In genomic region chr4:3399277-3400194, GRCh38 we compare ENCODE assay signal across 11 cellular contexts. TPM values are rescaled to one million over a fixed set of nuclear protein-coding genes. Genes with fewer than 3 reads are reported as not detected.
A peak's percentile ranks its signal among the peaks of the same experiment; 100 is the strongest.
DNase-seq lines count a peak whose midpoint lies in the region; ATAC-seq and TF ChIP-seq lines count a peak whose summit lies in the region.
"Had no signal": no experiment of that assay in that cellular context is flagged by ENCODE, and none has a peak within 500 bp of the region (broad histone marks: within the 10 kb centered on the region; RNA-seq: fewer than 3 reads in every experiment).

No MANE protein-coding gene starts in this region.

- H3K27ac ChIP-seq in fibroblast of lung (ENCODE audit: insufficient read depth, low read length) (no peak overlapping the region), thoracic aorta (no peak overlapping the region), aorta (ENCODE audit: low read depth in 1 of 2, low read length in 2 of 2) (no peak overlapping the region)

- no peaks in the 10 kb centered on the region for H3K27me3 Mint-ChIP-seq in activated CD8-positive, alpha-beta memory T cell treated with anti-CD3 and anti-CD28 coated beads, Interleukin-2, amount 10 ng/mL, durations not matched to agents 7 days and 5 days

- H3K79me2 ChIP-seq in fibroblast of lung (ENCODE audit: control insufficient read depth, insufficient read depth, low read length) = no peaks in the 10 kb centered on the region

- no peak overlapping the region for H2AFZ ChIP-seq in fibroblast of lung (ENCODE audit: low read length)

- H3K36me3 ChIP-seq in fibroblast of lung (ENCODE audit: control insufficient read depth, insufficient read depth, low read length) = no peaks in the 10 kb centered on the region
- no peaks in the 10 kb centered on the region for H3K36me3 ChIP-seq in thoracic aorta
- H3K36me3 ChIP-seq in aorta (ENCODE audit: control insufficient read depth in 1 of 2, insufficient read depth in 2 of 2, low read length in 1 of 2) = no peaks in the 10 kb centered on the region

- H3K27me3 ChIP-seq in fibroblast of lung (ENCODE audit: control insufficient read depth, insufficient read depth, low read length) (no peaks in the 10 kb centered on the region), thoracic aorta (replicated peaks; ENCODE audit: insufficient read depth) (no peaks in the 10 kb centered on the region), aorta (ENCODE audit: control insufficient read depth in 1 of 2, insufficient read depth in 2 of 2, low read length in 1 of 2) (no peaks in the 10 kb centered on the region)

- H3K9me3 Mint-ChIP-seq in activated CD8-positive, alpha-beta memory T cell treated with anti-CD3 and anti-CD28 coated beads, Interleukin-2, amount 10 ng/mL, durations not matched to agents 7 days and 5 days (ENCODE audit: low read depth) = peaks cover 2% of the 10 kb centered on the region

- no peak overlapping the region for H3K4me2 ChIP-seq in fibroblast of lung (ENCODE audit: extremely low read depth, insufficient read depth, low read length)

- no peak overlapping the region for H3K9ac ChIP-seq in fibroblast of lung (ENCODE audit: insufficient read depth, low read length)

- no peaks in the 10 kb centered on the region for H4K20me1 ChIP-seq in fibroblast of lung (ENCODE audit: control insufficient read depth, extremely low read depth, insufficient read depth, low read length)

- peak; percentile 47 for ATAC-seq in activated CD8-positive, alpha-beta memory T cell treated with anti-CD3 and anti-CD28 coated beads, Interleukin-2, amount 10 ng/mL, durations not matched to agents 7 days and 5 days
- ATAC-seq in thoracic aorta (ENCODE audit: insufficient number of reproducible peaks, low FRiP score, low read depth) = peak; percentile 33
- ATAC-seq in aorta (ENCODE audit: low FRiP score) = no peak

- no peak overlapping the region for H3K27ac Mint-ChIP-seq in activated CD8-positive, alpha-beta memory T cell treated with anti-CD3 and anti-CD28 coated beads, Interleukin-2, amount 10 ng/mL, durations not matched to agents 7 days and 5 days

- no peak overlapping the region for H3K4me3 ChIP-seq in fibroblast of lung (replicated peaks in 1 of 4; ENCODE audit: control extremely low read depth in 1 of 4, insufficient read depth in 1 of 4, low read depth in 3 of 4, low read length in 4 of 4)
- no peak overlapping the region for H3K4me3 ChIP-seq in thoracic aorta
- no peak overlapping the region for H3K4me3 ChIP-seq in aorta (ENCODE audit: low read length in 2 of 2)

- H3K36me3 Mint-ChIP-seq in activated CD8-positive, alpha-beta memory T cell treated with anti-CD3 and anti-CD28 coated beads, Interleukin-2, amount 10 ng/mL, durations not matched to agents 7 days and 5 days = no peaks in the 10 kb centered on the region

- H3K4me1 ChIP-seq in fibroblast of lung (ENCODE audit: control insufficient read depth, extremely low read depth, insufficient read depth, low read length) (peaks cover 5% of the 10 kb centered on the region), thoracic aorta (ENCODE audit: control insufficient read depth in 1 of 2, low read depth in 2 of 2) (peaks cover 16 to 46% of the 10 kb centered on the region in 2 donors), aorta (ENCODE audit: control insufficient read depth in 1 of 2, insufficient read depth in 2 of 2, low read length in 2 of 2) (no peaks in the 10 kb centered on the region)

- intact Hi-C loops in aorta (cut with DNase I) = no loop called here

- in situ Hi-C loops in SK-MEL-5 (cut with HindIII; ENCODE audit: low pct_unique_long_range_greater_than_20kb, low sequenced_read_pairs) = no loop called here

- TF ChIP-seq CTCF in fibroblast of lung (conservative IDR thresholded peaks at IDR 0.05 in 1 of 2, IDR thresholded peaks at IDR 0.05 in 1 of 2; ENCODE audit: low read depth in 1 of 2, low read length in 2 of 2) = peak in 1 of 2 donors; percentile 25
- no peak for TF ChIP-seq CTCF in thoracic aorta (IDR thresholded peaks at IDR 0.05)

- WGBS in aorta, 2 donors = 30% methylated on average over 5 of the region's 5 CpGs

- H3K4me3 Mint-ChIP-seq in activated CD8-positive, alpha-beta memory T cell treated with anti-CD3 and anti-CD28 coated beads, Interleukin-2, amount 10 ng/mL, durations not matched to agents 7 days and 5 days = no peak overlapping the region

- CTCF ChIA-PET in activated CD8-positive, alpha-beta memory T cell treated with anti-CD3 and anti-CD28 coated beads, Interleukin-2, amount 10 ng/mL, durations not matched to agents 7 days and 5 days (lab: Charles Lee) = interaction anchor here (1.4 kb wide), 1 partner anchor 294 kb away, joined by 3 read pairs; no protein-coding TSS in a partner anchor

- no peak for DNase-seq in activated CD8-positive, alpha-beta memory T cell treated with anti-CD3 and anti-CD28 coated beads, Interleukin-2, amount 10 ng/mL, durations not matched to agents 7 days and 5 days
- no peak for DNase-seq in activated CD8-positive, alpha-beta memory T cell treated with anti-CD3 and anti-CD28 coated beads, Interleukin-2, amount 50 U/mL, for 4 hours
- DNase-seq in SK-MEL-5 (ENCODE audit: low read depth, low spot score) = peak; percentile 55
- DNase-seq in fibroblast of lung (ENCODE audit: low read depth in 2 of 2) = peak; percentile 34 to 50
- no peak for DNase-seq in thoracic aorta (ENCODE audit: low spot score)
- DNase-seq in NCI-H2196 treated with DMSO at 0.1 percent for 48 hours (lab: John Stamatoyannopoulos, UW; ENCODE audit: unreplicated experiment) = no peak
- no peak for DNase-seq in aorta
- DNase-seq in hippocampal formation (lab: John Stamatoyannopoulos, UW) = no peak
- DNase-seq: AML-193; NCI-H1048; stimulated activated CD4-positive, alpha-beta T cell treated with anti-CD3 and anti-CD28 coated beads, Interleukin-1b, Interleukin-23, amount 100 ng/mL, for 48 hours had no signal

- no peaks in the 10 kb centered on the region for H3K9me3 ChIP-seq in fibroblast of lung (ENCODE audit: control insufficient read depth, insufficient read depth, low read depth, low read length)
- no peaks in the 10 kb centered on the region for H3K9me3 ChIP-seq in thoracic aorta
- H3K9me3 ChIP-seq in aorta (ENCODE audit: control insufficient read depth, low read length) = no peaks in the 10 kb centered on the region

- H3K4me1 Mint-ChIP-seq in activated CD8-positive, alpha-beta memory T cell treated with anti-CD3 and anti-CD28 coated beads, Interleukin-2, amount 10 ng/mL, durations not matched to agents 7 days and 5 days = no peaks in the 10 kb centered on the region

RNA-seq across cellular contexts. Expression of gene HGFAC, which starts 42.2 kb away (rescaled TPM):
- not detected for total RNA-seq in activated CD8-positive, alpha-beta memory T cell treated with anti-CD3 and anti-CD28 coated beads, Interleukin-2, amount 10 ng/mL, durations not matched to agents 7 days and 5 days
- not detected in 2 replicates for total RNA-seq in SK-MEL-5 (2014; rRNA removed; shearing (Covaris generic))
- polyA plus RNA-seq in SK-MEL-5 (2015; cell fraction: cytosol; rRNA removed) = not detected in 2 replicates
- 0.28 TPM in 1 of 2 replicates, not detected in the other for polyA plus RNA-seq in SK-MEL-5 (2015; cell fraction: nucleus; rRNA removed)
- under 0.01 and 0.33 TPM in 2 replicates for total RNA-seq in fibroblast of lung
- not detected in 2 replicates for polyA plus RNA-seq in fibroblast of lung
- polyA plus RNA-seq in fibroblast of lung (2012) = not detected in 2 replicates
- not detected in 2 replicates for polyA minus RNA-seq in fibroblast of lung (ENCODE audit: low replicate concordance)
- total RNA-seq in thoracic aorta = under 1 TPM in 1 of 2 donors, not detected in 1; 0.95 TPM
- under 1 TPM; 0.18 to 0.49 TPM for total RNA-seq in aorta
- polyA plus RNA-seq in aorta = 1 to 10 TPM; 1.5 to 2.1 TPM

Comparison
In these comparisons a context has a peak if more than half of its experiments do, and no peak if none do; other contexts are left out.
1. DNase-seq: peak in SK-MEL-5 (single experiment) and fibroblast of lung (2 of 2); none in activated CD8-positive, alpha-beta memory T cell treated with anti-CD3 and anti-CD28 coated beads, Interleukin-2, amount 10 ng/mL, durations not matched to agents 7 days and 5 days (single experiment), activated CD8-positive, alpha-beta memory T cell treated with anti-CD3 and anti-CD28 coated beads, Interleukin-2, amount 50 U/mL, for 4 hours (single experiment), thoracic aorta (single experiment), NCI-H2196 treated with DMSO at 0.1 percent for 48 hours (single experiment), aorta (0 of 2) and hippocampal formation (0 of 2).